ENCODE assay signal across 19 cellular contexts in genomic region chr5:159906463-159906862, GRCh38. TPM values are rescaled to one million over a fixed set of nuclear protein-coding genes. Genes with fewer than 3 reads are reported as not detected.
DNase-seq lines count a peak whose midpoint lies in the region; ATAC-seq, FAIRE-seq and TF ChIP-seq lines count a peak whose summit lies in the region.
"Had no signal": no experiment of that assay in that cellular context is flagged by ENCODE, and none has a peak within 500 bp of the region (broad histone marks: within the 10 kb centered on the region; RNA-seq: fewer than 3 reads in every experiment).

No MANE protein-coding gene starts in this region.

- DNase-seq in PC-3, result no peak
- DNase-seq in keratinocyte (ENCODE audit: low read depth, low spot score), result no peak
- DNase-seq in renal cortical epithelial cell (ENCODE audit: low read depth), result peak; percentile 66
- no peak for DNase-seq in NCI-H82 treated with DMSO at 0.1 percent for 48 hours (lab: John Stamatoyannopoulos, UW; ENCODE audit: unreplicated experiment)
- DNase-seq in effector memory CD8-positive, alpha-beta T cell, result no peak
- no peak for DNase-seq in upper lobe of right lung
- no peak for DNase-seq in D341Med (ENCODE audit: low spot score)
- DNase-seq: BE2C, DMS79, HCEC 1CT, Karpas-422, NCI-H1694 treated with DMSO at 0.1 percent for 48 hours, NCI-H2081 treated with DMSO at 0.1 percent for 48 hours, NCI-H2171 treated with DMSO at 0.1 percent for 48 hours, NCI-H526 had no signal

- H3K9me3 ChIP-seq in PC-3 (ENCODE audit: low read length) (no peaks in the 10 kb centered on the region), keratinocyte (ENCODE audit: control insufficient read depth, low read depth, low read length) (no peaks in the 10 kb centered on the region), upper lobe of right lung (no peaks in the 10 kb centered on the region)
- H3K9me3 ChIP-seq: BE2C, SJCRH30 had no signal

- H3K4me1 Mint-ChIP-seq in effector memory CD8-positive, alpha-beta T cell (ENCODE audit: low read depth in 2 of 2), result no peaks in the 10 kb centered on the region

- no peaks in the 10 kb centered on the region for H3K36me3 Mint-ChIP-seq in effector memory CD8-positive, alpha-beta T cell (ENCODE audit: insufficient read depth)
- H3K36me3 Mint-ChIP-seq: IgD-negative memory B cell had no signal

- H3K27me3 Mint-ChIP-seq in effector memory CD8-positive, alpha-beta T cell, result peaks cover 34 to 69% of the 10 kb centered on the region in 2 donors

- no peaks in the 10 kb centered on the region for H4K20me1 ChIP-seq in PC-3 (ENCODE audit: low read length)
- H4K20me1 ChIP-seq in keratinocyte (ENCODE audit: control insufficient read depth, extremely low read depth, insufficient read depth, low read length), result no peaks in the 10 kb centered on the region

- dilution Hi-C loops in keratinocyte (cut with MboI; ENCODE audit: extremely low pct_ligation_motif_present, low sequenced_read_pairs), result no loop called here

- BruUV-seq in PC-3 (replicated peaks; lab: Mats Ljungman, UMichigan), result no TSS peak

- no peak for FAIRE-seq in keratinocyte (lab: Jason Lieb, UNC)

- no peaks in the 10 kb centered on the region for H3K79me2 ChIP-seq in ACC112 (ENCODE audit: control insufficient read depth, insufficient read depth, low read length, unreplicated experiment)
- H3K79me2 ChIP-seq in PC-3 (ENCODE audit: low read length), result no peaks in the 10 kb centered on the region
- H3K79me2 ChIP-seq in keratinocyte (ENCODE audit: control insufficient read depth, insufficient read depth, low read length), result no peaks in the 10 kb centered on the region

- CTCF ChIA-PET in PC-3 (lab: Charles Lee), result no interaction called here

- H3K4me1 ChIP-seq in ACC112 (ENCODE audit: control insufficient read depth, insufficient read depth, low read length, unreplicated experiment) (peaks cover 93% of the 10 kb centered on the region), PC-3 (ENCODE audit: insufficient read depth, low read length) (peaks cover 68% of the 10 kb centered on the region), keratinocyte (ENCODE audit: control insufficient read depth, extremely low read depth, insufficient read depth, low read length) (peaks cover 75% of the 10 kb centered on the region), upper lobe of right lung (peaks cover 6% of the 10 kb centered on the region)
- H3K4me1 ChIP-seq: BE2C had no signal

- TF ChIP-seq CTCF in PC-3 (conservative IDR thresholded peaks at IDR 0.05; ENCODE audit: low read depth, low read length), result no peak
- no peak for TF ChIP-seq CTCF in keratinocyte (optimal IDR thresholded peaks at IDR 0.05 in 1 of 3, IDR thresholded peaks at IDR 0.05 in 1 of 3, conservative IDR thresholded peaks at IDR 0.05 in 1 of 3; ENCODE audit: extremely low read depth in 1 of 3, insufficient read depth in 2 of 3, low read length in 3 of 3)
- TF ChIP-seq CTCF in upper lobe of right lung (IDR thresholded peaks at IDR 0.05), result no peak

- POLR2A ChIA-PET in PC-3 (lab: Charles Lee; ENCODE audit: unreplicated experiment), result no interaction called here

- intact Hi-C loops in PC-3 (cut with micrococcal nuclease) (loop anchor here (10.0 kb wide), 2 partner anchors 152 to 572 kb away; partner anchors contain the start of gene IL12B), upper lobe of right lung (cut with DNase I) (no loop called here)

- H2AFZ ChIP-seq in ACC112 (ENCODE audit: low read length, unreplicated experiment) (no peak overlapping the region), PC-3 (ENCODE audit: low read length) (no peak overlapping the region), keratinocyte (ENCODE audit: control insufficient read depth, low read length) (no peak overlapping the region)
- H2AFZ ChIP-seq: GM23338 had no signal

- H3F3A ChIP-seq in PC-3 (ENCODE audit: low read length, unreplicated experiment), result no peaks in the 10 kb centered on the region

- H3K9me1 ChIP-seq in keratinocyte (ENCODE audit: control insufficient read depth, extremely low read depth, insufficient read depth, low read length), result no peaks in the 10 kb centered on the region

- H3K4me3 Mint-ChIP-seq in effector memory CD8-positive, alpha-beta T cell, result no peak overlapping the region
- H3K4me3 Mint-ChIP-seq: GM23338, IgD-negative memory B cell had no signal

- H3K9me3 Mint-ChIP-seq in effector memory CD8-positive, alpha-beta T cell, result no peaks in the 10 kb centered on the region
- H3K9me3 Mint-ChIP-seq: GM23338, IgD-negative memory B cell had no signal

- no peak overlapping the region for H3K27ac Mint-ChIP-seq in effector memory CD8-positive, alpha-beta T cell
- H3K27ac Mint-ChIP-seq: GM23338, IgD-negative memory B cell had no signal

- no peak for ATAC-seq in PC-3
- ATAC-seq in effector memory CD8-positive, alpha-beta T cell (replicated peaks), result no peak
- no peak for ATAC-seq in upper lobe of right lung
- ATAC-seq: GM23338 had no signal

- H3K27me3 ChIP-seq in ACC112 (ENCODE audit: insufficient read depth, low read length) (no peaks in the 10 kb centered on the region), PC-3 (ENCODE audit: low read length) (no peaks in the 10 kb centered on the region), keratinocyte (ENCODE audit: control insufficient read depth, extremely low read depth, insufficient read depth, low read length) (no peaks in the 10 kb centered on the region), upper lobe of right lung (no peaks in the 10 kb centered on the region)

- H3K9ac ChIP-seq in PC-3 (ENCODE audit: low read length), result no peak overlapping the region
- no peak overlapping the region for H3K9ac ChIP-seq in keratinocyte (ENCODE audit: control insufficient read depth, extremely low read depth, insufficient read depth, low read length)

- H3K4me2 ChIP-seq in PC-3 (ENCODE audit: low read length) (0 out of 2 replicates have a peak overlapping the region, but pooled peaks have one; percentile 42), keratinocyte (ENCODE audit: control insufficient read depth, extremely low read depth, insufficient read depth, low read depth, low read length) (no peak overlapping the region)
- H3K4me2 ChIP-seq: GM23338 had no signal

- H3K27ac ChIP-seq in ACC112 (ENCODE audit: low read depth, low read length) (peak overlapping the region; percentile 72), PC-3 (ENCODE audit: low read length) (no peak overlapping the region), keratinocyte (ENCODE audit: control insufficient read depth, insufficient read depth, low read length) (peak overlapping the region; percentile 43), upper lobe of right lung (no peak overlapping the region)
- H3K27ac ChIP-seq: SJCRH30 had no signal

- no peaks in the 10 kb centered on the region for H3K36me3 ChIP-seq in ACC112 (ENCODE audit: insufficient read depth, low read length)
- H3K36me3 ChIP-seq in PC-3 (ENCODE audit: low read depth, low read length), result no peaks in the 10 kb centered on the region
- no peaks in the 10 kb centered on the region for H3K36me3 ChIP-seq in keratinocyte (ENCODE audit: control insufficient read depth in 2 of 2, extremely low read depth in 1 of 2, insufficient read depth in 2 of 2, low read length in 2 of 2)
- no peaks in the 10 kb centered on the region for H3K36me3 ChIP-seq in upper lobe of right lung
- H3K36me3 ChIP-seq: BE2C, SJCRH30 had no signal

- H3K9me2 ChIP-seq in PC-3 (replicated peaks; ENCODE audit: low read length), result no peaks in the 10 kb centered on the region

- H3K4me3 ChIP-seq in ACC112 (ENCODE audit: low read depth, low read length) (no peak overlapping the region), PC-3 (ENCODE audit: low read length) (no peak overlapping the region), keratinocyte (ENCODE audit: control insufficient read depth in 2 of 3, extremely low read depth in 1 of 3, insufficient read depth in 2 of 3, low read depth in 1 of 3, low read length in 3 of 3) (no peak overlapping the region), upper lobe of right lung (no peak overlapping the region)
- H3K4me3 ChIP-seq: GM23338, SJCRH30 had no signal

RNA-seq across cellular contexts. Expression of gene ADRA1B, which starts 9.8 kb away (rescaled TPM):
- total RNA-seq in PC-3 (2014; rRNA removed) (0.29 and 0.40 TPM in 2 replicates), renal cortical epithelial cell (1.6 and 5.4 TPM in 2 replicates), upper lobe of right lung (7.1 TPM)
- polyA plus RNA-seq in keratinocyte, result 0.18 to 0.77 TPM (median 0.23 TPM) in 3 replicates
- polyA plus RNA-seq in keratinocyte (2011; ENCODE audit: low read depth), result not detected
- polyA plus RNA-seq in keratinocyte (2011; cell fraction: cytosol; rRNA removed), result 0.16 and 0.21 TPM in 2 replicates
- 0.35 and 0.36 TPM in 2 replicates for polyA plus RNA-seq in keratinocyte (2011; cell fraction: nucleus; rRNA removed)
- polyA plus RNA-seq in keratinocyte (2012; ENCODE audit: low replicate concordance), result 0.95 TPM in 1 of 2 replicates, not detected in the other
- 0.30 to 2.1 TPM (median 0.42 TPM) in 3 replicates for polyA minus RNA-seq in keratinocyte
- not detected for polyA minus RNA-seq in keratinocyte (2011; cell fraction: cytosol; rRNA and poly(A)+ RNA removed)
- polyA minus RNA-seq in keratinocyte (2011; cell fraction: nucleus; rRNA and poly(A)+ RNA removed), result 0.31 and 0.42 TPM in 2 replicates
- total RNA-seq: GM23338, SJCRH30 had no signal
- polyA plus RNA-seq: GM23338, IgD-negative memory B cell had no signal

Comparison
In these comparisons a context has a peak if more than half of its experiments do, and no peak if none do; other contexts are left out.
1. H3K27ac ChIP-seq: peak in ACC112 (single experiment) and keratinocyte (single experiment); none in PC-3 (single experiment) and upper lobe of right lung (single experiment).